In genomic region chr2:237441605-237442004, GRCh38 we compare ENCODE assay signal across 11 cellular contexts. TPM values are rescaled to one million over a fixed set of nuclear protein-coding genes. Genes with fewer than 3 reads are reported as not detected.
DNase-seq lines count a peak whose midpoint lies in the region; ATAC-seq and TF ChIP-seq lines count a peak whose summit lies in the region.
"Had no signal": no experiment of that assay in that cellular context is flagged by ENCODE, and none has a peak within 500 bp of the region (broad histone marks: within the 10 kb centered on the region; RNA-seq: fewer than 3 reads in every experiment).

No MANE protein-coding gene starts in this region.

- no peaks in the 10 kb centered on the region for H3K36me3 ChIP-seq in left ventricle myocardium inferior
- no peaks in the 10 kb centered on the region for H3K36me3 ChIP-seq in urinary bladder (ENCODE audit: insufficient read depth)

- DNase-seq in Right ventricle myocardium inferior (ENCODE audit: missing footprints) (no peak), left ventricle myocardium inferior (no peak), left kidney (ENCODE audit: low read depth, low spot score) (peak; percentile 84), KBM-7 (no peak), 8988T (no peak)
- DNase-seq: C1 segment of cervical spinal cord, NCI-H1417 treated with DMSO at 0.1 percent for 48 hours had no signal

- peak; percentile 39 for ATAC-seq in Right ventricle myocardium inferior
- ATAC-seq in HG02840 (IDR thresholded peaks at IDR 0.05; ENCODE audit: low FRiP score, unreplicated experiment) = no peak

- no peaks in the 10 kb centered on the region for H3K9me3 Mint-ChIP-seq in activated naive CD8-positive, alpha-beta T cell (ENCODE audit: low read depth)
- H3K9me3 Mint-ChIP-seq: central memory CD8-positive, alpha-beta T cell had no signal

- H3K27me3 Mint-ChIP-seq in activated naive CD8-positive, alpha-beta T cell = no peaks in the 10 kb centered on the region
- H3K27me3 Mint-ChIP-seq: central memory CD8-positive, alpha-beta T cell had no signal

- H3K36me3 Mint-ChIP-seq in activated naive CD8-positive, alpha-beta T cell = no peaks in the 10 kb centered on the region

- H3K4me1 ChIP-seq in left ventricle myocardium inferior (peaks cover 7% of the 10 kb centered on the region), urinary bladder (ENCODE audit: insufficient read depth) (no peaks in the 10 kb centered on the region)

- H3K4me3 ChIP-seq in left ventricle myocardium inferior (no peak overlapping the region), urinary bladder (ENCODE audit: low read depth, low read length) (no peak overlapping the region)

- intact Hi-C loops in Right ventricle myocardium inferior (cut with DNase I) = no loop called here
- intact Hi-C loops in left ventricle myocardium inferior (cut with micrococcal nuclease) = no loop called here

- H3K27ac Mint-ChIP-seq in activated naive CD8-positive, alpha-beta T cell = peak overlapping the region; percentile 54

- peaks cover 19% of the 10 kb centered on the region for H3K27me3 ChIP-seq in left ventricle myocardium inferior (ENCODE audit: low read depth)

- H3K4me1 Mint-ChIP-seq in activated naive CD8-positive, alpha-beta T cell (ENCODE audit: low read depth) = peaks cover 71% of the 10 kb centered on the region

- no peak overlapping the region for H3K27ac ChIP-seq in left ventricle myocardium inferior (replicated peaks)
- H3K27ac ChIP-seq in urinary bladder (ENCODE audit: low read depth) = peak overlapping the region; percentile 12

- in situ Hi-C loops in KBM-7 (cut with MboI; ENCODE audit: low pct_unique_long_range_greater_than_20kb, low sequenced_read_pairs) = no loop called here

- 25% methylated on average over 2 of the region's 2 CpGs for WGBS in urinary bladder

- H3K9me3 ChIP-seq in left ventricle myocardium inferior (replicated peaks) = peaks cover 9% of the 10 kb centered on the region

- TF ChIP-seq CTCF in left ventricle myocardium inferior (IDR thresholded peaks at IDR 0.05; ENCODE audit: borderline replicate concordance) = no peak

- H3K4me3 Mint-ChIP-seq in activated naive CD8-positive, alpha-beta T cell = peak overlapping the region; percentile 58
- H3K4me3 Mint-ChIP-seq: central memory CD8-positive, alpha-beta T cell had no signal

RNA-seq across cellular contexts. Expression of gene COL6A3, which starts 27.6 kb away (rescaled TPM):
- total RNA-seq in Right ventricle myocardium inferior = 84.5 TPM
- total RNA-seq in left ventricle myocardium inferior = 57.1 TPM
- 1,173 TPM for total RNA-seq in urinary bladder
- 412 TPM for polyA plus RNA-seq in urinary bladder

RNA-seq across cellular contexts. Expression of gene MLPH, which starts 45.4 kb away (rescaled TPM):
- total RNA-seq in Right ventricle myocardium inferior (79.0 TPM), left ventricle myocardium inferior (73.5 TPM), urinary bladder (11.7 TPM)
- 14.2 TPM for polyA plus RNA-seq in urinary bladder

Comparison
In these comparisons a context has a peak if more than half of its experiments do, and no peak if none do; other contexts are left out.
1. RNA of gene COL6A3, which starts 27.6 kb away (total RNA-seq): 1,173 TPM in urinary bladder (single experiment); 84.5 TPM in Right ventricle myocardium inferior (single experiment) and 57.1 TPM in left ventricle myocardium inferior (single experiment); every median in the first group is over 10 times any median in the second.